ENCODE assay signal across 8 cellular contexts in the genomic region with DNA sequence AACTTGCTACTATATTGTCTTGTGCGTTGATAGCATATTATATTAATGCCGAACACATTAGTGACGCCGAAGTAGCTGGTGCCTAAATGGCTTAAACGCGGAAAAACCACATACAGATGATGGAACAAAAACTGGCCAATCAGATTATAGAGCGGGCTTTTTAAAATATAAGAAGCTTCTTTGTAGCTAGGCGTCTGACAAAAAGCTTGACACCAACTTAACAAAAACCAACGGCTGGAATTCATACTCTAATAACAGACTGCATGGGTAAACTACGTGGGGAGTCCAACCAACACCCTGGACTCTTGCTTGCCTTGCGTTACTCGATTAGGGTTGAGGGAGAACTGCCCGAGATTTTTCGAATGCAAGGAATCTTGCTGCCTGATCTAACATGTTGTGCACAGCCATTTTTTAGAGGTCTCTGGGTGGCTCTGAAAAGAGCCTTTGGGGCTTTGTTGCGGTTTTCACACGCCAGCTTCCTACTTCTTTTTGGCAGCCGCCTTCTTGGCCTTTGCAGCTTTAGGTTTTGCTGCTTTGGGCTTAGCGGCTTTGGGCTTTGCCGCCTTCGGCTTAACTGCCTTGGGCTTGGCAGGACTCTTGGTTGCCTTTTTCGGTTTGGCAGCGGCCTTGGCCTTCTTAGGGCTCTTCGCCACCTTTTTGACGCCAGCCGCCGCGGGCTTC. TPM values are rescaled to one million over a fixed set of nuclear protein-coding genes. Genes with fewer than 3 reads are reported as not detected.
DNase-seq lines count a peak whose midpoint lies in the region; ATAC-seq and TF ChIP-seq lines count a peak whose summit lies in the region.

No MANE protein-coding gene starts in this region.

- in situ Hi-C loops in HAP-1 (cut with MboI; ENCODE audit: low sequenced_read_pairs), result no loop called here

- H3K4me1 Mint-ChIP-seq in activated T-cell treated with anti-CD3 and anti-CD28 coated beads, Interleukin-2, amount 50 U/mL, for 24 hours (ENCODE audit: low read depth), result peaks cover 62% of the 10 kb centered on the region

- no peak for TF ChIP-seq POLR2A in lower leg skin (IDR thresholded peaks at IDR 0.05)

- no peaks in the 10 kb centered on the region for H4K20me1 ChIP-seq in DND-41 (ENCODE audit: insufficient read depth, low read length)
- H4K20me1 ChIP-seq in osteoblast (ENCODE audit: insufficient read depth, low read length), result no peaks in the 10 kb centered on the region

- no peaks in the 10 kb centered on the region for H3K9me3 ChIP-seq in DND-41 (ENCODE audit: insufficient read depth, low read length, severe bottlenecking)
- no peaks in the 10 kb centered on the region for H3K9me3 ChIP-seq in osteoblast (ENCODE audit: low read depth, low read length)
- H3K9me3 ChIP-seq in HAP-1, result no peaks in the 10 kb centered on the region

- peaks cover 12% of the 10 kb centered on the region for H3K36me3 Mint-ChIP-seq in activated T-cell treated with anti-CD3 and anti-CD28 coated beads, Interleukin-2, amount 50 U/mL, for 24 hours (ENCODE audit: low read depth)

- H2AFZ ChIP-seq in DND-41 (ENCODE audit: low read depth, low read length) (no peak overlapping the region), osteoblast (ENCODE audit: low read length) (peak overlapping the region; percentile 95)

- TF ChIP-seq CTCF in DND-41 (IDR thresholded peaks at IDR 0.05; ENCODE audit: borderline replicate concordance, extremely low read depth, low read length, poor library complexity, severe bottlenecking) (no peak), fibroblast of the aortic adventitia (IDR thresholded peaks at IDR 0.05; ENCODE audit: insufficient read depth, low read length) (no peak), osteoblast (IDR thresholded peaks at IDR 0.05; ENCODE audit: extremely low read depth, low read depth, low read length) (no peak), lower leg skin (IDR thresholded peaks at IDR 0.05) (no peak)

- H3K9ac ChIP-seq in DND-41 (ENCODE audit: low read depth, low read length), result peak overlapping the region; percentile 85

- H3K4me2 ChIP-seq in DND-41 (ENCODE audit: insufficient read depth, low read length) (peak overlapping the region; percentile 63), osteoblast (ENCODE audit: insufficient read depth, low read length) (peak overlapping the region; percentile 99)

- 0 out of 2 replicates have a peak, but pooled peaks cover 2% of the 10 kb centered on the region for H3K79me2 ChIP-seq in DND-41 (ENCODE audit: insufficient read depth, low read length)
- no peaks in the 10 kb centered on the region for H3K79me2 ChIP-seq in osteoblast (ENCODE audit: insufficient read depth, low read length)

- H3K4me3 ChIP-seq in DND-41 (ENCODE audit: low read depth in 1 of 2, low read length in 2 of 2), result peak overlapping the region; percentile 43 to 65; a peak in 3 of 4 replicates
- H3K4me3 ChIP-seq in fibroblast of the aortic adventitia (ENCODE audit: low read depth, low read length), result peak overlapping the region; percentile 73
- peak overlapping the region; percentile 73 for H3K4me3 ChIP-seq in osteoblast (ENCODE audit: insufficient read depth, low read length)
- no peak overlapping the region for H3K4me3 ChIP-seq in lower leg skin (ENCODE audit: low read depth, poor library complexity, severe bottlenecking)
- no peak overlapping the region for H3K4me3 ChIP-seq in HAP-1

- 1% methylated on average over 27 of the region's 27 CpGs for WGBS in lower leg skin, 2 donors

- H3K36me3 ChIP-seq in DND-41 (ENCODE audit: insufficient read depth, low read length) (no peaks in the 10 kb centered on the region), osteoblast (ENCODE audit: insufficient read depth, low read length) (no peaks in the 10 kb centered on the region), HAP-1 (replicated peaks) (no peaks in the 10 kb centered on the region)

- peak overlapping the region; percentile 99 for H3K27ac ChIP-seq in DND-41 (ENCODE audit: low read length)
- peak overlapping the region; percentile 85 for H3K27ac ChIP-seq in osteoblast (ENCODE audit: low read depth, low read length)

- H3K27ac Mint-ChIP-seq in activated T-cell treated with anti-CD3 and anti-CD28 coated beads, Interleukin-2, amount 50 U/mL, for 24 hours, result peak overlapping the region; percentile 99

- H3K4me1 ChIP-seq in DND-41 (ENCODE audit: insufficient read depth, low read length) (peaks cover 45% of the 10 kb centered on the region), osteoblast (ENCODE audit: insufficient read depth, low read length) (peaks cover 15% of the 10 kb centered on the region), HAP-1 (no peaks in the 10 kb centered on the region)

- no peaks in the 10 kb centered on the region for H3K27me3 Mint-ChIP-seq in activated T-cell treated with anti-CD3 and anti-CD28 coated beads, Interleukin-2, amount 50 U/mL, for 24 hours

- intact Hi-C loops in lower leg skin (cut with DNase I; ENCODE audit: low total_unique reads), result no loop called here

- DNase-seq in DND-41 (peak; percentile 72), NCI-H748 treated with DMSO at 0.1 percent for 48 hours (lab: John Stamatoyannopoulos, UW) (peak; percentile 85), fibroblast of the aortic adventitia (ENCODE audit: low read depth) (peak; percentile 76), osteoblast (ENCODE audit: insufficient read length, low spot score, missing footprints) (peak; percentile 83), lower leg skin (ENCODE audit: low spot score in 2 of 2) (no peak), HAP-1 (ENCODE audit: low spot score in 2 of 2) (no peak)
- no peak for DNase-seq in activated T-cell treated with anti-CD3 and anti-CD28 coated beads, Interleukin-2, amount 50 U/mL, for 24 hours

- peak overlapping the region; percentile 96 for H3K4me3 Mint-ChIP-seq in activated T-cell treated with anti-CD3 and anti-CD28 coated beads, Interleukin-2, amount 50 U/mL, for 24 hours

- ATAC-seq in DND-41 (ENCODE audit: insufficient read depth, low read depth) (peak; percentile 37), HG02610 (IDR thresholded peaks at IDR 0.05; ENCODE audit: unreplicated experiment) (peak; percentile 8)

- H3K9me3 Mint-ChIP-seq in activated T-cell treated with anti-CD3 and anti-CD28 coated beads, Interleukin-2, amount 50 U/mL, for 24 hours, result no peaks in the 10 kb centered on the region

- no peaks in the 10 kb centered on the region for H3K27me3 ChIP-seq in DND-41 (ENCODE audit: insufficient read depth, low read length, poor library complexity)
- H3K27me3 ChIP-seq in osteoblast (ENCODE audit: insufficient read depth, low read length), result no peaks in the 10 kb centered on the region
- H3K27me3 ChIP-seq in HAP-1 (ENCODE audit: low read depth), result no peaks in the 10 kb centered on the region

RNA-seq across cellular contexts. Expression of a gene that starts 45.7 kb away (rescaled TPM):
- not detected in 2 replicates for total RNA-seq in fibroblast of the aortic adventitia (ENCODE audit: low replicate concordance)
- total RNA-seq in osteoblast, result not detected in 2 replicates
- not detected for total RNA-seq in lower leg skin

Comparison
In these comparisons a context has a peak if more than half of its experiments do, and no peak if none do; other contexts are left out.
1. DNase-seq: peak in DND-41 (single experiment), NCI-H748 treated with DMSO at 0.1 percent for 48 hours (single experiment), fibroblast of the aortic adventitia (single experiment) and osteoblast (single experiment); none in activated T-cell treated with anti-CD3 and anti-CD28 coated beads, Interleukin-2, amount 50 U/mL, for 24 hours (single experiment), lower leg skin (0 of 2) and HAP-1 (0 of 2).
2. H3K4me3 ChIP-seq: peak in DND-41 (2 of 2), fibroblast of the aortic adventitia (single experiment) and osteoblast (single experiment); none in lower leg skin (single experiment) and HAP-1 (single experiment).